10 cellular contexts compared by ENCODE assay signal in the genomic region with DNA sequence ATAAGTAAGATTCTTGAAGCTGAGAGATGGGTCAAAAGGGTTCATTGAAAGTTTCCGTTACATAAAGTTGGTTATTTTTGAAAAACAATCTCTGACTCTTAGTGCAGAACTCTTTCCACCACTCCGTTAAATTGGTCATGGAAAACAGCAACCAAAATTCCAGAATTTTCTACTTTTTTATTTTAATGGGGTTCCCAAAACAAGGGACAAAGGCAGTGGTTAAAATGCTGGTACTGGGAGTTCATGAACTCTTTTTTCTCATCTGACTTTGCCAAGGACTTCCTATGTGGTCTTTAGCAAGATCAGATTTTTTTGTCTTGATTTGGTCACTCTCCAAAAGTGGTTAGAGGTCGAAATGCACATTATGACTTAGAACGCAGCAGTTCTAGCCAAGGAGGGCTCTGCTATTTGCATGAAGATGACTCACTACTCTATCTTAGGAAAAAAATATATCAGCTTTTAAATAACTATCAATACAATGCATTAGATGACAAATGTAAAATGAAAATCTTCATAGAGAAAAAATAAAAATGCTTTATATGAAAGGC.
DNase-seq lines count a peak whose midpoint lies in the region; ATAC-seq and TF ChIP-seq lines count a peak whose summit lies in the region.
"Had no signal": no experiment of that assay in that cellular context is flagged by ENCODE, and none has a peak within 500 bp of the region (broad histone marks: within the 10 kb centered on the region; RNA-seq: fewer than 3 reads in every experiment).

No MANE protein-coding gene starts in this region.

- H3K36me3 ChIP-seq in heart left ventricle, result no peaks in the 10 kb centered on the region
- no peaks in the 10 kb centered on the region for H3K36me3 ChIP-seq in uterus
- H3K36me3 ChIP-seq in effector memory CD4-positive, alpha-beta T cell (ENCODE audit: control insufficient read depth, insufficient read depth, low read length), result no peaks in the 10 kb centered on the region

- H3K27ac ChIP-seq in heart left ventricle, result peak overlapping the region in 11 of 12 donors; percentile 9 to 59 (median 40)
- H3K27ac ChIP-seq in uterus, result peak overlapping the region; percentile 67 to 75
- H3K27ac ChIP-seq in effector memory CD4-positive, alpha-beta T cell (ENCODE audit: insufficient read depth, low read length, poor library complexity, severe bottlenecking), result no peak overlapping the region
- H3K27ac ChIP-seq: epithelial cell of prostate had no signal

- H3K27me3 ChIP-seq in heart left ventricle (no peaks in the 10 kb centered on the region), uterus (no peaks in the 10 kb centered on the region)
- no peaks in the 10 kb centered on the region for H3K27me3 ChIP-seq in effector memory CD4-positive, alpha-beta T cell (replicated peaks; ENCODE audit: control insufficient read depth, insufficient read depth, low read length, poor library complexity, severe bottlenecking)

- H3K9me3 ChIP-seq in heart left ventricle, result no peaks in the 10 kb centered on the region
- H3K9me3 ChIP-seq in uterus, result no peaks in the 10 kb centered on the region
- no peaks in the 10 kb centered on the region for H3K9me3 ChIP-seq in effector memory CD4-positive, alpha-beta T cell (ENCODE audit: control insufficient read depth, low read length)

- TF ChIP-seq CTCF in heart left ventricle (IDR thresholded peaks at IDR 0.05), result no peak
- no peak for TF ChIP-seq CTCF in choroid plexus epithelial cell (conservative IDR thresholded peaks at IDR 0.05; ENCODE audit: low read depth, low read length)
- no peak for TF ChIP-seq CTCF in uterus (IDR thresholded peaks at IDR 0.05)

- H3K4me1 ChIP-seq in heart left ventricle (peaks cover 3 to 44% (median 24%) of the 10 kb centered on the region in 12 donors), uterus (peaks cover 0 to 6% of the 10 kb centered on the region in 2 donors)
- H3K4me1 ChIP-seq in effector memory CD4-positive, alpha-beta T cell (ENCODE audit: control insufficient read depth, insufficient read depth, low read length, poor library complexity, severe bottlenecking), result no peaks in the 10 kb centered on the region

- no peak for ATAC-seq in heart left ventricle
- no peak for ATAC-seq in left ventricle myocardium superior
- ATAC-seq in HG03175 (IDR thresholded peaks at IDR 0.05; ENCODE audit: unreplicated experiment), result peak; percentile 64

- intact Hi-C loops in heart left ventricle (cut with DNase I), result loop anchor here in 1 of 10 donors (5.0 kb wide), 1 partner anchor 35 kb away; no protein-coding TSS in a partner anchor
- intact Hi-C loops in left ventricle myocardium superior (cut with micrococcal nuclease), result no loop called here
- intact Hi-C loops in uterus (cut with DNase I; ENCODE audit: low total_unique reads), result no loop called here

- TF ChIP-seq POLR2A in heart left ventricle (IDR thresholded peaks at IDR 0.05), result no peak
- TF ChIP-seq POLR2A in uterus (IDR thresholded peaks at IDR 0.05), result no peak

- DNase-seq in heart left ventricle, result no peak
- no peak for DNase-seq in left ventricle myocardium superior
- DNase-seq in choroid plexus epithelial cell (ENCODE audit: low read depth), result peak; percentile 98
- no peak for DNase-seq in uterus
- no peak for DNase-seq in activated naive CD4-positive, alpha-beta T cell treated with Interleukin-2 at 50 U/mL for 16 hours
- DNase-seq in effector memory CD4-positive, alpha-beta T cell, result no peak
- DNase-seq in cerebellar nuclear complex (lab: John Stamatoyannopoulos, UW), result no peak
- DNase-seq: ACHN had no signal

- 47 to 69% (median 56%) methylated on average over 4 of the region's 4 CpGs for WGBS in heart left ventricle, 4 donors

- H3K4me3 ChIP-seq in heart left ventricle, result no peak overlapping the region
- no peak overlapping the region for H3K4me3 ChIP-seq in choroid plexus epithelial cell (ENCODE audit: low read depth, low read length)
- H3K4me3 ChIP-seq in uterus, result no peak overlapping the region
- no peak overlapping the region for H3K4me3 ChIP-seq in effector memory CD4-positive, alpha-beta T cell (ENCODE audit: insufficient read depth, low read depth, low read length, poor library complexity, severe bottlenecking)
